1 cellular context compared by ENCODE assay signal in genomic region chr1:167454929-167455785, GRCh38.
TF ChIP-seq lines count a peak whose summit lies in the region.

No MANE protein-coding gene starts in this region.

TF ChIP-seq in HEK293, 187 proteins besides CTCF, POLR2A, EP300 and RAD21 (continued from another document and continues in another):
- TF ChIP-seq ZNF513 (tag by site-specific recombination; IDR thresholded peaks at IDR 0.05) (0 out of 2 replicates have a peak, but pooled peaks have one; percentile 21), ZBTB48 (tag by site-specific recombination; IDR thresholded peaks at IDR 0.05) (no peak), ZNF626 (tag by site-specific recombination; IDR thresholded peaks at IDR 0.05) (no peak), ZBTB1 (tag by site-specific recombination; IDR thresholded peaks at IDR 0.05) (no peak), TRIM28 (IDR thresholded peaks at IDR 0.05; ENCODE audit: borderline replicate concordance, low read length) (peak; percentile 25; the same call in 1 of the 2 replicates), ZNF837 (tag by site-specific recombination; IDR thresholded peaks at IDR 0.05) (no peak), GFI1B (tag by site-specific recombination; IDR thresholded peaks at IDR 0.05) (no peak), ZNF394 (tag by site-specific recombination; IDR thresholded peaks at IDR 0.05; ENCODE audit: borderline replicate concordance) (0 out of 2 replicates have a peak, but pooled peaks have one; percentile 10), ZNF624 (tag by site-specific recombination; IDR thresholded peaks at IDR 0.05) (no peak), HOXC10 (CRISPR knock-in tag; IDR thresholded peaks at IDR 0.05) (no peak), ZNF623 (tag by site-specific recombination; IDR thresholded peaks at IDR 0.05) (no peak), ZNF792 (tag by site-specific recombination; IDR thresholded peaks at IDR 0.05) (no peak), ZBTB26 (tag by site-specific recombination; optimal IDR thresholded peaks at IDR 0.05) (peak; percentile 80), ZNF239 (tag by site-specific recombination; IDR thresholded peaks at IDR 0.05) (no peak), ZNF677 (tag by site-specific recombination; IDR thresholded peaks at IDR 0.05) (no peak), RBAK (tag by site-specific recombination; IDR thresholded peaks at IDR 0.05) (no peak), ZNF366 (tag by site-specific recombination; conservative IDR thresholded peaks at IDR 0.05) (no peak), ZNF26 (tag by site-specific recombination; IDR thresholded peaks at IDR 0.05) (no peak), ZNF776 (tag by site-specific recombination; IDR thresholded peaks at IDR 0.05; ENCODE audit: borderline replicate concordance) (no peak), MYNN (tag by site-specific recombination; IDR thresholded peaks at IDR 0.05; ENCODE audit: borderline replicate concordance) (no peak), EGR2 (tag by site-specific recombination; IDR thresholded peaks at IDR 0.05; ENCODE audit: low read depth) (peak; percentile 59), ZNF211 (tag by site-specific recombination; IDR thresholded peaks at IDR 0.05; ENCODE audit: low read depth) (no peak), ZNF488 (tag by site-specific recombination; IDR thresholded peaks at IDR 0.05) (no peak), KLF8 (tag by site-specific recombination; IDR thresholded peaks at IDR 0.05) (peak; percentile 67), TSHZ1 (tag by site-specific recombination; IDR thresholded peaks at IDR 0.05; ENCODE audit: borderline replicate concordance) (0 out of 2 replicates have a peak, but pooled peaks have one; percentile 8), ZNF391 (tag by site-specific recombination; IDR thresholded peaks at IDR 0.05; ENCODE audit: borderline replicate concordance, low read depth) (no peak; the same call in 1 of the 2 replicates), ZSCAN16 (tag by site-specific recombination; IDR thresholded peaks at IDR 0.05) (no peak), SP7 (tag by site-specific recombination; IDR thresholded peaks at IDR 0.05) (peak; percentile 51), BCL11A (tag by site-specific recombination; IDR thresholded peaks at IDR 0.05; ENCODE audit: low read depth) (0 out of 2 replicates have a peak, but pooled peaks have one; percentile 10), ZNF335 (tag by site-specific recombination; conservative IDR thresholded peaks at IDR 0.05) (peak; percentile 86), ZNF404 (tag by site-specific recombination; IDR thresholded peaks at IDR 0.05) (no peak), GLIS1 (tag by site-specific recombination; IDR thresholded peaks at IDR 0.05) (peak; percentile 85), ZNF155 (tag by site-specific recombination; IDR thresholded peaks at IDR 0.05) (no peak), FEZF1 (tag by site-specific recombination; IDR thresholded peaks at IDR 0.05) (peak; percentile 76), ZNF670 (tag by site-specific recombination; IDR thresholded peaks at IDR 0.05; ENCODE audit: low read depth) (no peak), SCRT2 (tag by site-specific recombination; IDR thresholded peaks at IDR 0.05) (no peak), SETDB1 (IDR thresholded peaks at IDR 0.05; ENCODE audit: insufficient read length, low read length) (no peak), ZNF658 (tag by site-specific recombination; IDR thresholded peaks at IDR 0.05) (no peak), ZNF768 (tag by site-specific recombination; IDR thresholded peaks at IDR 0.05) (no peak), ZNF2 (tag by site-specific recombination; IDR thresholded peaks at IDR 0.05) (peak; percentile 61), ZNF549 (tag by site-specific recombination; IDR thresholded peaks at IDR 0.05) (no peak), ZNF302 (tag by site-specific recombination; IDR thresholded peaks at IDR 0.05; ENCODE audit: low read depth) (no peak), ZNF791 (tag by site-specific recombination; IDR thresholded peaks at IDR 0.05) (no peak), PRDM4 (tag by site-specific recombination; IDR thresholded peaks at IDR 0.05) (no peak), ZNF433 (tag by site-specific recombination; IDR thresholded peaks at IDR 0.05; ENCODE audit: low read depth) (no peak)
- TF ChIP-seq, protein P1, sequence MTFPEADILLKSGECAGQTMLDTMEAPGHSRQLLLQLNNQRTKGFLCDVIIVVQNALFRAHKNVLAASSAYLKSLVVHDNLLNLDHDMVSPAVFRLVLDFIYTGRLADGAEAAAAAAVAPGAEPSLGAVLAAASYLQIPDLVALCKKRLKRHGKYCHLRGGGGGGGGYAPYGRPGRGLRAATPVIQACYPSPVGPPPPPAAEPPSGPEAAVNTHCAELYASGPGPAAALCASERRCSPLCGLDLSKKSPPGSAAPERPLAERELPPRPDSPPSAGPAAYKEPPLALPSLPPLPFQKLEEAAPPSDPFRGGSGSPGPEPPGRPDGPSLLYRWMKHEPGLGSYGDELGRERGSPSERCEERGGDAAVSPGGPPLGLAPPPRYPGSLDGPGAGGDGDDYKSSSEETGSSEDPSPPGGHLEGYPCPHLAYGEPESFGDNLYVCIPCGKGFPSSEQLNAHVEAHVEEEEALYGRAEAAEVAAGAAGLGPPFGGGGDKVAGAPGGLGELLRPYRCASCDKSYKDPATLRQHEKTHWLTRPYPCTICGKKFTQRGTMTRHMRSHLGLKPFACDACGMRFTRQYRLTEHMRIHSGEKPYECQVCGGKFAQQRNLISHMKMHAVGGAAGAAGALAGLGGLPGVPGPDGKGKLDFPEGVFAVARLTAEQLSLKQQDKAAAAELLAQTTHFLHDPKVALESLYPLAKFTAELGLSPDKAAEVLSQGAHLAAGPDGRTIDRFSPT (tag by site-specific recombination; IDR thresholded peaks at IDR 0.05) = no peak
- TF ChIP-seq, protein P2, sequence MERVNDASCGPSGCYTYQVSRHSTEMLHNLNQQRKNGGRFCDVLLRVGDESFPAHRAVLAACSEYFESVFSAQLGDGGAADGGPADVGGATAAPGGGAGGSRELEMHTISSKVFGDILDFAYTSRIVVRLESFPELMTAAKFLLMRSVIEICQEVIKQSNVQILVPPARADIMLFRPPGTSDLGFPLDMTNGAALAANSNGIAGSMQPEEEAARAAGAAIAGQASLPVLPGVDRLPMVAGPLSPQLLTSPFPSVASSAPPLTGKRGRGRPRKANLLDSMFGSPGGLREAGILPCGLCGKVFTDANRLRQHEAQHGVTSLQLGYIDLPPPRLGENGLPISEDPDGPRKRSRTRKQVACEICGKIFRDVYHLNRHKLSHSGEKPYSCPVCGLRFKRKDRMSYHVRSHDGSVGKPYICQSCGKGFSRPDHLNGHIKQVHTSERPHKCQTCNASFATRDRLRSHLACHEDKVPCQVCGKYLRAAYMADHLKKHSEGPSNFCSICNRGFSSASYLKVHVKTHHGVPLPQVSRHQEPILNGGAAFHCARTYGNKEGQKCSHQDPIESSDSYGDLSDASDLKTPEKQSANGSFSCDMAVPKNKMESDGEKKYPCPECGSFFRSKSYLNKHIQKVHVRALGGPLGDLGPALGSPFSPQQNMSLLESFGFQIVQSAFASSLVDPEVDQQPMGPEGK (tag by site-specific recombination; IDR thresholded peaks at IDR 0.05) = peak; percentile 85
- TF ChIP-seq, protein P3, sequence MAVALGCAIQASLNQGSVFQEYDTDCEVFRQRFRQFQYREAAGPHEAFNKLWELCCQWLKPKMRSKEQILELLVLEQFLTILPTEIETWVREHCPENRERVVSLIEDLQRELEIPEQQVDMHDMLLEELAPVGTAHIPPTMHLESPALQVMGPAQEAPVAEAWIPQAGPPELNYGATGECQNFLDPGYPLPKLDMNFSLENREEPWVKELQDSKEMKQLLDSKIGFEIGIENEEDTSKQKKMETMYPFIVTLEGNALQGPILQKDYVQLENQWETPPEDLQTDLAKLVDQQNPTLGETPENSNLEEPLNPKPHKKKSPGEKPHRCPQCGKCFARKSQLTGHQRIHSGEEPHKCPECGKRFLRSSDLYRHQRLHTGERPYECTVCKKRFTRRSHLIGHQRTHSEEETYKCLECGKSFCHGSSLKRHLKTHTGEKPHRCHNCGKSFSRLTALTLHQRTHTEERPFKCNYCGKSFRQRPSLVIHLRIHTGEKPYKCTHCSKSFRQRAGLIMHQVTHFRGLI (tag by site-specific recombination; IDR thresholded peaks at IDR 0.05) = no peak
- TF ChIP-seq, protein P4, sequence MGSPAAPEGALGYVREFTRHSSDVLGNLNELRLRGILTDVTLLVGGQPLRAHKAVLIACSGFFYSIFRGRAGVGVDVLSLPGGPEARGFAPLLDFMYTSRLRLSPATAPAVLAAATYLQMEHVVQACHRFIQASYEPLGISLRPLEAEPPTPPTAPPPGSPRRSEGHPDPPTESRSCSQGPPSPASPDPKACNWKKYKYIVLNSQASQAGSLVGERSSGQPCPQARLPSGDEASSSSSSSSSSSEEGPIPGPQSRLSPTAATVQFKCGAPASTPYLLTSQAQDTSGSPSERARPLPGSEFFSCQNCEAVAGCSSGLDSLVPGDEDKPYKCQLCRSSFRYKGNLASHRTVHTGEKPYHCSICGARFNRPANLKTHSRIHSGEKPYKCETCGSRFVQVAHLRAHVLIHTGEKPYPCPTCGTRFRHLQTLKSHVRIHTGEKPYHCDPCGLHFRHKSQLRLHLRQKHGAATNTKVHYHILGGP (tag by site-specific recombination; IDR thresholded peaks at IDR 0.05) = no peak
